ENCODE assay signal across 9 cellular contexts in genomic region chr15:55255714-55256113, GRCh38. TPM values are rescaled to one million over a fixed set of nuclear protein-coding genes. Genes with fewer than 3 reads are reported as not detected.
DNase-seq lines count a peak whose midpoint lies in the region; ATAC-seq and TF ChIP-seq lines count a peak whose summit lies in the region.
"Had no signal": no experiment of that assay in that cellular context is flagged by ENCODE, and none has a peak within 500 bp of the region (broad histone marks: within the 10 kb centered on the region; RNA-seq: fewer than 3 reads in every experiment).

No MANE protein-coding gene starts in this region.

- no peak for TF ChIP-seq EP300 in transverse colon (IDR thresholded peaks at IDR 0.05; ENCODE audit: low read depth)

- H3K9me3 ChIP-seq in mammary epithelial cell (replicated peaks; ENCODE audit: insufficient read depth, low read length): no peaks in the 10 kb centered on the region
- no peaks in the 10 kb centered on the region for H3K9me3 ChIP-seq in thoracic aorta
- no peaks in the 10 kb centered on the region for H3K9me3 ChIP-seq in transverse colon

- in situ Hi-C loops in mammary epithelial cell (cut with MboI; ENCODE audit: low sequenced_read_pairs in 2 of 2): no loop called here
- in situ Hi-C loops in transverse colon (cut with MboI; ENCODE audit: low pct_ligation_motif_present in 1 of 4, low pct_unique_long_range_greater_than_20kb in 1 of 4, low sequenced_read_pairs in 3 of 4): no loop called here

- no peak for TF ChIP-seq POLR2A in transverse colon (IDR thresholded peaks at IDR 0.05)

- ATAC-seq in left ventricle myocardium superior (peak; percentile 38), Right ventricle myocardium inferior (no peak), HG03159 (IDR thresholded peaks at IDR 0.05; ENCODE audit: unreplicated experiment) (peak; percentile 63), thoracic aorta (ENCODE audit: insufficient number of reproducible peaks, low FRiP score, low read depth) (no peak)

- H3K4me1 ChIP-seq in mammary epithelial cell (ENCODE audit: insufficient read depth, low read length) (peaks cover 36% of the 10 kb centered on the region), thoracic aorta (ENCODE audit: control insufficient read depth in 1 of 2, low read depth in 2 of 2) (peaks cover 2 to 29% of the 10 kb centered on the region in 2 donors), transverse colon (peaks cover 1 to 19% (median 8%) of the 10 kb centered on the region in 4 donors)

- no peaks in the 10 kb centered on the region for H4K20me1 ChIP-seq in mammary epithelial cell (ENCODE audit: insufficient read depth, low read length)

- intact Hi-C loops in left ventricle myocardium superior (cut with micrococcal nuclease): no loop called here
- intact Hi-C loops in Right ventricle myocardium inferior (cut with DNase I): no loop called here
- intact Hi-C loops in mammary epithelial cell (cut with micrococcal nuclease): no loop called here
- intact Hi-C loops in transverse colon (cut with DNase I; ENCODE audit: low total_unique reads): no loop called here

- no peak overlapping the region for H3K27ac ChIP-seq in mammary epithelial cell (ENCODE audit: insufficient read depth, low read depth, low read length)
- no peak overlapping the region for H3K27ac ChIP-seq in thoracic aorta
- peak overlapping the region in 2 of 4 donors; percentile 0 to 1 for H3K27ac ChIP-seq in transverse colon

- H3K4me2 ChIP-seq in mammary epithelial cell (ENCODE audit: insufficient read depth, low read depth, low read length): peak overlapping the region; percentile 64

- peaks cover 11% of the 10 kb centered on the region for H3K79me2 ChIP-seq in mammary epithelial cell (ENCODE audit: insufficient read depth, low read length)

- no peak overlapping the region for H2AFZ ChIP-seq in mammary epithelial cell (ENCODE audit: low read depth, low read length)

- H3K36me3 ChIP-seq in mammary epithelial cell (ENCODE audit: insufficient read depth, low read length) (no peaks in the 10 kb centered on the region), thoracic aorta (no peaks in the 10 kb centered on the region), transverse colon (no peaks in the 10 kb centered on the region)

- DNase-seq in left ventricle myocardium superior: no peak
- no peak for DNase-seq in Right ventricle myocardium inferior (ENCODE audit: missing footprints)
- no peak for DNase-seq in mammary epithelial cell
- no peak for DNase-seq in thoracic aorta (ENCODE audit: low spot score)
- DNase-seq in stimulated activated CD4-positive, alpha-beta T cell treated with anti-CD3 and anti-CD28 coated beads, Interleukin-4, amount 100 ng/mL, for 1 hour: no peak
- no peak for DNase-seq in D341Med (ENCODE audit: low spot score)
- DNase-seq in transverse colon: no peak
- DNase-seq: NCI-H1092 had no signal

- no peak overlapping the region for H3K4me3 ChIP-seq in mammary epithelial cell (replicated peaks in 1 of 3; ENCODE audit: insufficient read depth in 1 of 3, low read depth in 2 of 3, low read length in 3 of 3)
- H3K4me3 ChIP-seq in thoracic aorta: peak overlapping the region; percentile 31
- H3K4me3 ChIP-seq in transverse colon: no peak overlapping the region

- H3K27me3 ChIP-seq in mammary epithelial cell (ENCODE audit: insufficient read depth, low read length): no peaks in the 10 kb centered on the region
- H3K27me3 ChIP-seq in thoracic aorta (replicated peaks; ENCODE audit: insufficient read depth): no peaks in the 10 kb centered on the region
- H3K27me3 ChIP-seq in transverse colon: no peaks in the 10 kb centered on the region

- no TSS peak for BruUV-seq in mammary epithelial cell (replicated peaks; lab: Mats Ljungman, UMichigan)

- TF ChIP-seq CTCF in mammary epithelial cell (conservative IDR thresholded peaks at IDR 0.05 in 1 of 2, IDR thresholded peaks at IDR 0.05 in 1 of 2; ENCODE audit: extremely low read depth in 1 of 2, insufficient read depth in 1 of 2, low read depth in 1 of 2, low read length in 2 of 2): no peak
- TF ChIP-seq CTCF in thoracic aorta (IDR thresholded peaks at IDR 0.05): no peak
- TF ChIP-seq CTCF in transverse colon (IDR thresholded peaks at IDR 0.05): no peak

- 96% methylated on average over 5 of the region's 5 CpGs for WGBS in mammary epithelial cell (ENCODE audit: low coverage, missing lambda C conversion rate)
- 52 to 54% methylated on average over 5 of the region's 5 CpGs for WGBS in transverse colon (ENCODE audit: low coverage in 1 of 2), 2 donors

- no peak overlapping the region for H3K9ac ChIP-seq in mammary epithelial cell (ENCODE audit: insufficient read depth, low read length)

- CTCF ChIA-PET in mammary epithelial cell (lab: Charles Lee; ENCODE audit: low non-redundant PET): no interaction called here

- dilution Hi-C loops in mammary epithelial cell (cut with HindIII; ENCODE audit: low sequenced_read_pairs): no loop called here

RNA-seq across cellular contexts. Expression of gene RAB27A, which starts 33.9 kb away (rescaled TPM):
- total RNA-seq in left ventricle myocardium superior: 5.7 TPM
- 6.1 TPM for total RNA-seq in Right ventricle myocardium inferior
- total RNA-seq in mammary epithelial cell: 10 to 100 TPM; 14.7 to 25.9 TPM
- 19.5 TPM for polyA plus RNA-seq in mammary epithelial cell
- polyA minus RNA-seq in mammary epithelial cell: 30.4 TPM
- 10 to 100 TPM; 21.0 to 40.7 TPM for total RNA-seq in thoracic aorta
- total RNA-seq in transverse colon: 10 to 100 TPM in 3 of 4 donors, 1 to 10 TPM in 1; 9.4 to 65.7 (median 24.1) TPM

RNA-seq across cellular contexts. Expression of gene RSL24D1, which starts 59.0 kb away (rescaled TPM):
- 47.0 TPM for total RNA-seq in left ventricle myocardium superior
- total RNA-seq in Right ventricle myocardium inferior: 41.0 TPM
- 100 to 1,000 TPM in 1 of 2 donors, 10 to 100 TPM in 1; 94.7 to 114 TPM for total RNA-seq in mammary epithelial cell
- 36.4 TPM for polyA plus RNA-seq in mammary epithelial cell
- polyA minus RNA-seq in mammary epithelial cell: 33.3 TPM
- 10 to 100 TPM; 34.9 to 85.5 TPM for total RNA-seq in thoracic aorta
- total RNA-seq in transverse colon: 10 to 100 TPM; 10.1 to 65.3 (median 29.9) TPM

Comparison
In these comparisons a context has a peak if more than half of its experiments do, and no peak if none do; other contexts are left out.
1. ATAC-seq: peak in left ventricle myocardium superior (single experiment) and HG03159 (single experiment); none in Right ventricle myocardium inferior (single experiment) and thoracic aorta (single experiment).